Comparison of ENCODE assay signal across 18 cellular contexts in genomic region chr10:119406137-119406536, GRCh38.
A peak's percentile ranks its signal among the peaks of the same experiment; 100 is the strongest.
DNase-seq lines count a peak whose midpoint lies in the region; ATAC-seq and TF ChIP-seq lines count a peak whose summit lies in the region.
"Had no signal": no experiment of that assay in that cellular context is flagged by ENCODE, and none has a peak within 500 bp of the region (broad histone marks: within the 10 kb centered on the region; RNA-seq: fewer than 3 reads in every experiment).

No MANE protein-coding gene starts in this region.

- WGBS in lung, 2 donors = 83 to 94% methylated on average over 3 of the region's 3 CpGs
- 83 to 100% (median 92%) methylated on average over 3 of the region's 3 CpGs for WGBS in stomach, 5 donors

- no peaks in the 10 kb centered on the region for H3K36me3 ChIP-seq in BLaER1 treated with 17β-estradiol and CSF1 and Interleukin-3, amounts not matched to agents 10 nM and 100 nM
- H3K36me3 ChIP-seq in lung (ENCODE audit: control insufficient read depth in 2 of 2, insufficient read depth in 2 of 2, low read length in 2 of 2) (no peaks in the 10 kb centered on the region), stomach (peaks cover 0 to 8% (median 0%) of the 10 kb centered on the region in 4 donors)

- peak overlapping the region in 3 of 10 experiments; percentile 6 to 29 (median 10); a peak in 3 of 20 replicates for H3K4me3 ChIP-seq in BLaER1 treated with 17β-estradiol and CSF1 and Interleukin-3, amounts not matched to agents 10 nM and 100 nM
- H3K4me3 ChIP-seq in dorsolateral prefrontal cortex (no peak overlapping the region), lung (no peak overlapping the region), stomach (no peak overlapping the region)

- H3K9me3 ChIP-seq in BLaER1 treated with 17β-estradiol and CSF1 and Interleukin-3, amounts not matched to agents 10 nM and 100 nM (replicated peaks in 1 of 11) = no peaks in the 10 kb centered on the region
- H3K9me3 ChIP-seq in lung (ENCODE audit: control insufficient read depth in 2 of 2, insufficient read depth in 1 of 2, low read length in 1 of 2) = no peaks in the 10 kb centered on the region
- H3K9me3 ChIP-seq in stomach = no peaks in the 10 kb centered on the region

- DNase-seq in dorsolateral prefrontal cortex (no peak), lung (ENCODE audit: low spot score) (no peak), stomach (no peak), MV-4-11 (lab: John Stamatoyannopoulos, UW) (no peak), foreskin melanocyte (no peak)
- DNase-seq in activated effector memory CD4-positive, alpha-beta T cell treated with anti-CD3 and anti-CD28 coated beads, Interleukin-2, amount 50 U/mL, for 16 hours = no peak
- DNase-seq: central memory CD4-positive, alpha-beta T cell; effector CD8-positive, alpha-beta T cell; EL; NCI-H1105; NCI-H2081 treated with DMSO at 0.1 percent for 48 hours; NCI-H446 treated with DMSO at 0.1 percent for 48 hours; stimulated activated CD4-positive, alpha-beta T cell treated with anti-CD3 and anti-CD28 coated beads, Interleukin-4, amount 100 ng/mL, for 1 hour; stimulated activated naive CD8-positive, alpha-beta T cell treated with anti-CD3 and anti-CD28 coated beads, Interleukin-15, Interleukin-2, amounts not matched to agents 100 U/mL and 50 U/mL, for 24 hours had no signal

- ATAC-seq in lung (ENCODE audit: insufficient read depth, low FRiP score) (no peak), GM21576 (IDR thresholded peaks at IDR 0.05; ENCODE audit: unreplicated experiment) (no peak)
- ATAC-seq: HCT116; stimulated activated naive CD8-positive, alpha-beta T cell treated with anti-CD3 and anti-CD28 coated beads, Interleukin-15, Interleukin-2, amounts not matched to agents 100 U/mL and 50 U/mL, for 24 hours had no signal

- peak overlapping the region; percentile 14 to 70 (median 56); a peak in 12 of 22 replicates for H3K9ac ChIP-seq in BLaER1 treated with 17β-estradiol and CSF1 and Interleukin-3, amounts not matched to agents 10 nM and 100 nM

- intact Hi-C loops in dorsolateral prefrontal cortex (cut with DNase I) = no loop called here
- intact Hi-C loops in stomach (cut with DNase I; ENCODE audit: low total_unique reads) = no loop called here

- H3K4me2 ChIP-seq in BLaER1 treated with 17β-estradiol and CSF1 and Interleukin-3, amounts not matched to agents 10 nM and 100 nM = peak overlapping the region; percentile 74 to 93 (median 88)

- peaks cover 38 to 63% (median 55%) of the 10 kb centered on the region in 10 experiments for H3K4me1 ChIP-seq in BLaER1 treated with 17β-estradiol and CSF1 and Interleukin-3, amounts not matched to agents 10 nM and 100 nM
- H3K4me1 ChIP-seq in lung (ENCODE audit: control insufficient read depth in 2 of 2, insufficient read depth in 2 of 2, low read length in 2 of 2) = peaks cover 5 to 27% of the 10 kb centered on the region in 2 donors
- peaks cover 8 to 58% (median 10%) of the 10 kb centered on the region in 4 donors for H3K4me1 ChIP-seq in stomach

- H3K27ac ChIP-seq in BLaER1 treated with 17β-estradiol and CSF1 and Interleukin-3, amounts not matched to agents 10 nM and 100 nM = peak overlapping the region in 10 of 11 experiments; percentile 58 to 81 (median 72); a peak in 19 of 22 replicates
- peak overlapping the region in 33 of 59 donors; percentile 1 to 69 (median 41) for H3K27ac ChIP-seq in dorsolateral prefrontal cortex
- H3K27ac ChIP-seq in lung (ENCODE audit: low read depth in 1 of 2, low read length in 1 of 2) = peak overlapping the region; percentile 0 to 62
- peak overlapping the region in 4 of 5 donors; percentile 47 to 88 (median 58) for H3K27ac ChIP-seq in stomach
- H3K27ac ChIP-seq: C4-2B had no signal

- TF ChIP-seq CTCF in dorsolateral prefrontal cortex (IDR thresholded peaks at IDR 0.05 in 54 of 56, conservative IDR thresholded peaks at IDR 0.05 in 2 of 56; ENCODE audit: low read depth in 1 of 56, partially characterized antibody in 56 of 56) = no peak
- TF ChIP-seq CTCF in lung (IDR thresholded peaks at IDR 0.05; ENCODE audit: control extremely low read depth, extremely low read depth) = no peak
- no peak for TF ChIP-seq CTCF in stomach (IDR thresholded peaks at IDR 0.05)

- H3K27me3 ChIP-seq in BLaER1 treated with 17β-estradiol and CSF1 and Interleukin-3, amounts not matched to agents 10 nM and 100 nM = no peaks in the 10 kb centered on the region
- H3K27me3 ChIP-seq in dorsolateral prefrontal cortex = no peaks in the 10 kb centered on the region
- H3K27me3 ChIP-seq in lung (ENCODE audit: control insufficient read depth, insufficient read depth) = no peaks in the 10 kb centered on the region
- no peaks in the 10 kb centered on the region for H3K27me3 ChIP-seq in stomach

- no peak for TF ChIP-seq POLR2A in stomach (IDR thresholded peaks at IDR 0.05)

- TF ChIP-seq EP300 in stomach (IDR thresholded peaks at IDR 0.05) = no peak

- no peaks in the 10 kb centered on the region for H4K20me1 ChIP-seq in BLaER1 treated with 17β-estradiol and CSF1 and Interleukin-3, amounts not matched to agents 10 nM and 100 nM
